2 cellular contexts compared by ENCODE assay signal in the genomic region with DNA sequence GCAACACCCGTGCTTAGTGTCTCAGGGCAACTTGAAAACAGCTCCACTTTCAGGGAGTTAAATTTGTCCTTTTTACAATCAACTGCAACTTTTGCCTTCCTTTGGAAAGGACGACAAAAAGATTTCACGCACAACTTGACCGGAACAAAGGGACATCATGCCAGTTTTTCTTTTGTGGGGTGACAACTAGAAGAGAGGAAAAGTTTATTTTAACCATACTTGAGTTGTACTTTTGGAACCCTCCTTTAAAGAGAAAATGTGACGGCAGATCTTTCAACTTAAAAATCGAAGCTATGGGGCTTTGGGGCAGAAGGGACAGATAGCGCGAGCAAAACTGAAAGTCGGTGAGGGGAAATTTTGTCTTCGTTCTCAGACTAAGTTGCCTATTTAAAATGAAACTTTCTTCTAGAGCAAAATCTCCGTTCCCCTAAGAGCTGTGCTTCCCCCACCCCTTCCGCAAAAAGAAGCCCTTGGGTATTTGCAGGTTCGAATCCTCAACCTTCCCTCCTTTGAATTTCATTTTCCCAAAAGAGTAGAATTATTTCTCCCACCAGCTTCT.
TF ChIP-seq lines count a peak whose summit lies in the region.

No MANE protein-coding gene starts in this region.

TF ChIP-seq in GM12878, 131 proteins besides CTCF, POLR2A, EP300 and RAD21:
- TF ChIP-seq CBX5 (IDR thresholded peaks at IDR 0.05; ENCODE audit: low read depth) (0 out of 2 replicates have a peak, but pooled peaks have one; percentile 43), JUNB (IDR thresholded peaks at IDR 0.05) (peak; percentile 34)
- TF ChIP-seq, protein P1, sequence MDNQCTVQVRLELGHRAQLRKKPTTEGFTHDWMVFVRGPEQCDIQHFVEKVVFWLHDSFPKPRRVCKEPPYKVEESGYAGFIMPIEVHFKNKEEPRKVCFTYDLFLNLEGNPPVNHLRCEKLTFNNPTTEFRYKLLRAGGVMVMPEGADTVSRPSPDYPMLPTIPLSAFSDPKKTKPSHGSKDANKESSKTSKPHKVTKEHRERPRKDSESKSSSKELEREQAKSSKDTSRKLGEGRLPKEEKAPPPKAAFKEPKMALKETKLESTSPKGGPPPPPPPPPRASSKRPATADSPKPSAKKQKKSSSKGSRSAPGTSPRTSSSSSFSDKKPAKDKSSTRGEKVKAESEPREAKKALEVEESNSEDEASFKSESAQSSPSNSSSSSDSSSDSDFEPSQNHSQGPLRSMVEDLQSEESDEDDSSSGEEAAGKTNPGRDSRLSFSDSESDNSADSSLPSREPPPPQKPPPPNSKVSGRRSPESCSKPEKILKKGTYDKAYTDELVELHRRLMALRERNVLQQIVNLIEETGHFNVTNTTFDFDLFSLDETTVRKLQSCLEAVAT (IDR thresholded peaks at IDR 0.05) = no peak

TF ChIP-seq in neural cell, 6 proteins besides CTCF, POLR2A, EP300 and RAD21:
- TF ChIP-seq POLR2AphosphoS5 (IDR thresholded peaks at IDR 0.05) (peak; percentile 39), SMC3 (conservative IDR thresholded peaks at IDR 0.05; ENCODE audit: poor library complexity) (no peak)
